Comparison of ENCODE assay signal across 26 cellular contexts in genomic region chr1:176557543-176558258, GRCh38.
"Had no signal": no experiment of that assay in that cellular context is flagged by ENCODE, and none has a peak within 500 bp of the region (broad histone marks: within the 10 kb centered on the region; RNA-seq: fewer than 3 reads in every experiment).

No MANE protein-coding gene starts in this region.

- H3K4me1 ChIP-seq: esophagus squamous epithelium had no signal

- H3K4me3 ChIP-seq: esophagus squamous epithelium, heart right ventricle, smooth muscle cell, stomach, suprapubic skin, transverse colon had no signal

- H3K4me2 ChIP-seq: smooth muscle cell had no signal

- H3K36me3 ChIP-seq: brain microvascular endothelial cell, esophagus squamous epithelium, heart right ventricle, stomach, suprapubic skin, transverse colon, WERI-Rb-1 had no signal

- H3K27ac ChIP-seq: brain microvascular endothelial cell, esophagus squamous epithelium, heart right ventricle, stomach, suprapubic skin, transverse colon, WERI-Rb-1 had no signal

- H3K9me3 ChIP-seq: esophagus squamous epithelium, heart right ventricle, stomach, suprapubic skin, transverse colon had no signal

- ATAC-seq: activated CD8-positive, alpha-beta T cell treated with anti-CD3 and anti-CD28 coated beads, Interleukin-2, amount 10 ng/mL, durations not matched to agents 7 days and 5 days; activated naive CD4-positive, alpha-beta T cell treated with anti-CD3 and anti-CD28 coated beads, Interleukin-2, amount 50 U/mL, for 72 hours; heart right ventricle; sciatic nerve; stimulated activated memory B cell treated with anti-CD40 and anti-IgM and Interleukin-4, amounts not matched to agents 10 μg/mL and 1 μg/mL and 100 μg/mL, for 72 hours had no signal

- FAIRE-seq: colon, endothelial cell of umbilical vein, TTC549 had no signal

- H3K27me3 ChIP-seq: brain microvascular endothelial cell, transverse colon had no signal

- DNase-seq: activated CD4-positive, alpha-beta T cell treated with anti-CD3 and anti-CD28 coated beads, Interleukin-2, amount 50 U/mL, for 1 hour; activated CD4-positive, CD25-positive, alpha-beta regulatory T cell treated with anti-CD3 and anti-CD28 coated beads, Interleukin-2, amount 50 U/mL, for 72 hours; activated CD8-positive, alpha-beta T cell treated with anti-CD3 and anti-CD28 coated beads, Interleukin-2, amount 10 ng/mL, durations not matched to agents 7 days and 5 days; activated gamma-delta T cell; aorta; brain microvascular endothelial cell; effector memory CD4-positive, alpha-beta T cell; esophagus squamous epithelium; heart right ventricle; kidney glomerular epithelial cell; mesenchymal stem cell; nephron progenitor cell; posterior cingulate gyrus; stimulated activated CD4-positive, alpha-beta T cell treated with anti-CD3 and anti-CD28 coated beads, Interleukin-15, amount 100 ng/mL, for 24 hours; stomach; T-helper 1 cell; transverse colon had no signal
